ENCODE assay signal across 31 cellular contexts in genomic region chr11:69005183-69005630, GRCh38. TPM values are rescaled to one million over a fixed set of nuclear protein-coding genes. Genes with fewer than 3 reads are reported as not detected.
DNase-seq lines count a peak whose midpoint lies in the region; ATAC-seq and TF ChIP-seq lines count a peak whose summit lies in the region.
"Had no signal": no experiment of that assay in that cellular context is flagged by ENCODE, and none has a peak within 500 bp of the region (broad histone marks: within the 10 kb centered on the region; RNA-seq: fewer than 3 reads in every experiment).

No MANE protein-coding gene starts in this region.

- no peak overlapping the region for H3K4ac ChIP-seq in mesenchymal stem cell (ENCODE audit: low read depth in 1 of 2, low read length in 2 of 2)

- no peak for TF ChIP-seq EP300 in sigmoid colon (IDR thresholded peaks at IDR 0.05)

- no peak overlapping the region for H2AFZ ChIP-seq in mesenchymal stem cell (ENCODE audit: low read depth, low read length)

- peak overlapping the region; percentile 82 to 95 for H3K27ac ChIP-seq in ascending aorta
- H3K27ac ChIP-seq in mesenchymal stem cell (ENCODE audit: low read length, poor library complexity, severe bottlenecking): no peak overlapping the region
- H3K27ac ChIP-seq in sigmoid colon: peak overlapping the region; percentile 91 to 100 (median 98)
- H3K27ac ChIP-seq: HL-60, SK-N-MC had no signal

- WGBS in mesenchymal stem cell: 98% methylated on average over 27 of the region's 27 CpGs
- WGBS in sigmoid colon, 2 donors: 92 to 94% methylated on average over 27 of the region's 27 CpGs

- H3K23ac ChIP-seq in mesenchymal stem cell (ENCODE audit: low read length in 2 of 2): no peak overlapping the region

- peaks cover 3% of the 10 kb centered on the region for H3K79me1 ChIP-seq in mesenchymal stem cell (replicated peaks; ENCODE audit: low read length, poor library complexity, severe bottlenecking)

- H3K9me3 ChIP-seq in ascending aorta: no peaks in the 10 kb centered on the region
- H3K9me3 ChIP-seq in mesenchymal stem cell (ENCODE audit: control insufficient read depth, low read length): no peaks in the 10 kb centered on the region
- no peaks in the 10 kb centered on the region for H3K9me3 ChIP-seq in sigmoid colon
- H3K9me3 ChIP-seq: BE2C, HAP-1 had no signal

- TF ChIP-seq POLR2A in sigmoid colon (IDR thresholded peaks at IDR 0.05): no peak

- no peak overlapping the region for H3K4me3 ChIP-seq in ascending aorta
- H3K4me3 ChIP-seq in mesenchymal stem cell (ENCODE audit: insufficient read depth in 1 of 2, low read depth in 1 of 2, low read length in 2 of 2): no peak overlapping the region
- H3K4me3 ChIP-seq in sigmoid colon: no peak overlapping the region
- H3K4me3 ChIP-seq: HAP-1, SK-N-MC had no signal

- CTCF ChIA-PET in activated naive CD4-positive, alpha-beta T cell treated with anti-CD3 and anti-CD28 coated beads, Interleukin-2, amount 10 ng/mL, durations not matched to agents 7 days and 5 days (lab: Charles Lee): no interaction called here

- H3K36me3 ChIP-seq in ascending aorta (peaks cover 52 to 55% of the 10 kb centered on the region in 2 donors), mesenchymal stem cell (ENCODE audit: control insufficient read depth in 1 of 2, insufficient read depth in 2 of 2, low read depth in 1 of 2, low read length in 2 of 2) (peaks cover 35 to 51% of the 10 kb centered on the region in 2 experiments), sigmoid colon (peaks cover 26 to 56% (median 31%) of the 10 kb centered on the region in 4 donors)
- H3K36me3 ChIP-seq: BE2C, HAP-1 had no signal

- no peak overlapping the region for H2BK120ac ChIP-seq in mesenchymal stem cell (ENCODE audit: low read depth, low read length)

- H4K8ac ChIP-seq in mesenchymal stem cell (ENCODE audit: low read length): no peak overlapping the region

- H3K4me1 ChIP-seq in ascending aorta: peaks cover 37 to 70% of the 10 kb centered on the region in 2 donors
- H3K4me1 ChIP-seq in mesenchymal stem cell (ENCODE audit: control insufficient read depth, insufficient read depth, low read depth, low read length): peaks cover 28% of the 10 kb centered on the region
- peaks cover 0 to 99% (median 97%) of the 10 kb centered on the region in 4 donors for H3K4me1 ChIP-seq in sigmoid colon
- H3K4me1 ChIP-seq: HAP-1 had no signal

- no peak for TF ChIP-seq CTCF in CD14-positive monocyte (IDR thresholded peaks at IDR 0.05)
- no peak for TF ChIP-seq CTCF in ascending aorta (IDR thresholded peaks at IDR 0.05)
- TF ChIP-seq CTCF in sigmoid colon (IDR thresholded peaks at IDR 0.05): no peak

- H3K27ac Mint-ChIP-seq in CD14-positive monocyte: peak overlapping the region in 1 of 7 donors; percentile 30
- no peak overlapping the region for H3K27ac Mint-ChIP-seq in activated naive CD4-positive, alpha-beta T cell treated with anti-CD3 and anti-CD28 coated beads, Interleukin-2, amount 10 ng/mL, durations not matched to agents 7 days and 5 days
- H3K27ac Mint-ChIP-seq: activated naive CD4-positive, alpha-beta T cell treated with anti-CD3 and anti-CD28 coated beads for 36 hours; activated T-cell treated with anti-CD3 and anti-CD28 coated beads, Interleukin-2, amount 50 U/mL, for 24 hours; stimulated activated naive CD8-positive, alpha-beta T cell treated with anti-CD3 and anti-CD28 coated beads, Interleukin-15, Interleukin-2, amounts not matched to agents 100 ng/mL and 50 ng/mL, for 24 hours; T-helper 1 cell treated with Interleukin-12 subunit alpha and Interleukin-12 subunit beta and Interleukin-4 antibody, amounts not matched to agents 30 μg/mL and 1 μg/mL, for 36 hours had no signal

- intact Hi-C loops in CD14-positive monocyte (cut with micrococcal nuclease) (loop anchor here in 1 of 2 donors (10.0 kb wide), 1 partner anchor 80 kb away; no protein-coding TSS in a partner anchor), ascending aorta (cut with DNase I) (loop anchor here (10.0 kb wide), 1 partner anchor 290 kb away; the partner anchor contains the start of gene MYEOV), sigmoid colon (cut with DNase I) (no loop called here)

- H3K27me3 Mint-ChIP-seq in CD14-positive monocyte (ENCODE audit: low read depth in 3 of 3): peaks cover 15 to 40% (median 32%) of the 10 kb centered on the region in 3 donors
- H3K27me3 Mint-ChIP-seq in activated naive CD4-positive, alpha-beta T cell treated with anti-CD3 and anti-CD28 coated beads, Interleukin-2, amount 10 ng/mL, durations not matched to agents 7 days and 5 days: peaks cover 45% of the 10 kb centered on the region

- H3K4me3 Mint-ChIP-seq in CD14-positive monocyte: peak overlapping the region in 1 of 2 donors; percentile 52
- H3K4me3 Mint-ChIP-seq in activated naive CD4-positive, alpha-beta T cell treated with anti-CD3 and anti-CD28 coated beads, Interleukin-2, amount 10 ng/mL, durations not matched to agents 7 days and 5 days: no peak overlapping the region
- H3K4me3 Mint-ChIP-seq: activated naive CD4-positive, alpha-beta T cell treated with anti-CD3 and anti-CD28 coated beads for 36 hours; activated T-cell treated with anti-CD3 and anti-CD28 coated beads, Interleukin-2, amount 50 U/mL, for 24 hours; stimulated activated naive CD8-positive, alpha-beta T cell treated with anti-CD3 and anti-CD28 coated beads, Interleukin-15, Interleukin-2, amounts not matched to agents 100 ng/mL and 50 ng/mL, for 24 hours; T-helper 1 cell treated with Interleukin-12 subunit alpha and Interleukin-12 subunit beta and Interleukin-4 antibody, amounts not matched to agents 30 μg/mL and 1 μg/mL, for 36 hours had no signal

- no peak for ATAC-seq in HG03280 (IDR thresholded peaks at IDR 0.05; ENCODE audit: unreplicated experiment)
- ATAC-seq: right cardiac atrium had no signal

- peaks cover 23% of the 10 kb centered on the region for H3K4me1 Mint-ChIP-seq in CD14-positive monocyte
- H3K4me1 Mint-ChIP-seq in activated naive CD4-positive, alpha-beta T cell treated with anti-CD3 and anti-CD28 coated beads, Interleukin-2, amount 10 ng/mL, durations not matched to agents 7 days and 5 days: no peaks in the 10 kb centered on the region

- H2BK5ac ChIP-seq in mesenchymal stem cell (ENCODE audit: low read depth, low read length, poor library complexity, severe bottlenecking): no peak overlapping the region

- no peaks in the 10 kb centered on the region for H3K36me3 Mint-ChIP-seq in CD14-positive monocyte
- no peaks in the 10 kb centered on the region for H3K36me3 Mint-ChIP-seq in activated naive CD4-positive, alpha-beta T cell treated with anti-CD3 and anti-CD28 coated beads, Interleukin-2, amount 10 ng/mL, durations not matched to agents 7 days and 5 days

- H2BK12ac ChIP-seq in mesenchymal stem cell (ENCODE audit: low read length in 2 of 2): no peak overlapping the region

- H2AK5ac ChIP-seq in mesenchymal stem cell (ENCODE audit: low read length, severe bottlenecking): no peak overlapping the region

- H4K91ac ChIP-seq in mesenchymal stem cell (ENCODE audit: low read length): peak overlapping the region; percentile 62

- no peak overlapping the region for H3K14ac ChIP-seq in mesenchymal stem cell (ENCODE audit: low read length in 2 of 2)

- peaks cover 0 to 2% (median 0%) of the 10 kb centered on the region in 7 donors for H3K9me3 Mint-ChIP-seq in CD14-positive monocyte
- no peaks in the 10 kb centered on the region for H3K9me3 Mint-ChIP-seq in activated naive CD4-positive, alpha-beta T cell treated with anti-CD3 and anti-CD28 coated beads, Interleukin-2, amount 10 ng/mL, durations not matched to agents 7 days and 5 days
- H3K9me3 Mint-ChIP-seq: activated naive CD4-positive, alpha-beta T cell treated with anti-CD3 and anti-CD28 coated beads for 36 hours; activated T-cell treated with anti-CD3 and anti-CD28 coated beads, Interleukin-2, amount 50 U/mL, for 24 hours; stimulated activated naive CD8-positive, alpha-beta T cell treated with anti-CD3 and anti-CD28 coated beads, Interleukin-15, Interleukin-2, amounts not matched to agents 100 ng/mL and 50 ng/mL, for 24 hours; T-helper 1 cell treated with Interleukin-12 subunit alpha and Interleukin-12 subunit beta and Interleukin-4 antibody, amounts not matched to agents 30 μg/mL and 1 μg/mL, for 36 hours had no signal

- no peak overlapping the region for H3K18ac ChIP-seq in mesenchymal stem cell (ENCODE audit: low read depth in 1 of 2, low read length in 2 of 2)

- H3K4me2 ChIP-seq in mesenchymal stem cell (ENCODE audit: low read length, poor library complexity, severe bottlenecking): no peak overlapping the region

- DNase-seq in CD14-positive monocyte (ENCODE audit: low spot score) (peak; percentile 37), ascending aorta (ENCODE audit: low spot score in 2 of 2) (peak in 1 of 2 donors; percentile 62), mesenchymal stem cell (no peak), sigmoid colon (peak; percentile 76), NCI-H748 (lab: John Stamatoyannopoulos, UW; ENCODE audit: unreplicated experiment) (no peak), DMS79 (lab: John Stamatoyannopoulos, UW) (no peak)
- DNase-seq in activated naive CD4-positive, alpha-beta T cell treated with anti-CD3 and anti-CD28 coated beads, Interleukin-2, amount 10 ng/mL, durations not matched to agents 7 days and 5 days: no peak
- DNase-seq: activated naive CD4-positive, alpha-beta T cell treated with anti-CD3 and anti-CD28 coated beads for 36 hours; activated T-cell treated with anti-CD3 and anti-CD28 coated beads, Interleukin-2, amount 50 U/mL, for 24 hours; BE2C; Calu3; central memory CD4-positive, alpha-beta T cell; EL; kidney glomerular epithelial cell; mammary epithelial cell; NCI-H1048; NCI-H1930; NCI-H774; occipital lobe; RPMI8226; trophoblast cell had no signal

- no peak overlapping the region for H2BK15ac ChIP-seq in mesenchymal stem cell (ENCODE audit: low read depth, poor library complexity, severe bottlenecking)

- H3K27me3 ChIP-seq in ascending aorta: no peaks in the 10 kb centered on the region
- H3K27me3 ChIP-seq in mesenchymal stem cell (ENCODE audit: control insufficient read depth in 1 of 2, insufficient read depth in 1 of 2, low read length in 2 of 2): no peaks in the 10 kb centered on the region
- H3K27me3 ChIP-seq in sigmoid colon: no peaks in the 10 kb centered on the region
- H3K27me3 ChIP-seq: BE2C had no signal

- H3K9ac ChIP-seq in mesenchymal stem cell (ENCODE audit: low read length): no peak overlapping the region

RNA-seq across cellular contexts. Expression of gene MRGPRF, which starts 7.8 kb away (rescaled TPM):
- polyA plus RNA-seq in CD14-positive monocyte (under 1 TPM in 1 of 2 donors, not detected in 1; 0.22 TPM), sigmoid colon (10 to 100 TPM in 1 of 3 donors, 1 to 10 TPM in 2; 1.8 to 18.7 (median 4.2) TPM)
- total RNA-seq in ascending aorta (209 TPM), sigmoid colon (100 to 1,000 TPM; 118 to 263 (median 138) TPM)
- 28.0 TPM for polyA plus RNA-seq in mesenchymal stem cell (2013, experiment 1 of 2)
- polyA plus RNA-seq in mesenchymal stem cell (2013, experiment 2 of 2): 29.6 TPM
- total RNA-seq: activated naive CD4-positive, alpha-beta T cell treated with anti-CD3 and anti-CD28 coated beads for 36 hours; endothelial cell of umbilical vein; myocyte had no signal
- polyA plus RNA-seq: endothelial cell of umbilical vein had no signal

RNA-seq across cellular contexts. Expression of gene MRGPRD, which starts 24.4 kb away (rescaled TPM):
- polyA plus RNA-seq in CD14-positive monocyte: not detected
- total RNA-seq in ascending aorta: not detected
- not detected for polyA plus RNA-seq in mesenchymal stem cell (2013, experiment 1 of 2)
- not detected for polyA plus RNA-seq in mesenchymal stem cell (2013, experiment 2 of 2)
- total RNA-seq in sigmoid colon: 1 to 10 TPM in 3 of 4 donors, not detected in 1; 1.9 to 2.2 (median 2.1) TPM
- not detected for polyA plus RNA-seq in sigmoid colon
- total RNA-seq: activated naive CD4-positive, alpha-beta T cell treated with anti-CD3 and anti-CD28 coated beads for 36 hours; Calu3; dermis microvascular lymphatic vessel endothelial cell; endothelial cell of umbilical vein; mammary epithelial cell; myocyte; occipital lobe; right cardiac atrium had no signal
- polyA plus RNA-seq: endothelial cell of umbilical vein, mammary epithelial cell, right cardiac atrium had no signal

RNA-seq across cellular contexts. Expression of gene TPCN2, which starts 43.5 kb away (rescaled TPM):
- polyA plus RNA-seq in CD14-positive monocyte (10 to 100 TPM; 29.3 to 31.5 TPM), sigmoid colon (10 to 100 TPM in 1 of 3 donors, 1 to 10 TPM in 2; 1.6 to 14.4 (median 1.8) TPM)
- total RNA-seq in ascending aorta (24.9 TPM), sigmoid colon (10 to 100 TPM; 17.5 to 43.5 (median 25.3) TPM)
- 4.9 TPM for polyA plus RNA-seq in mesenchymal stem cell (2013, experiment 1 of 2)
- 4.7 TPM for polyA plus RNA-seq in mesenchymal stem cell (2013, experiment 2 of 2)

Comparison
In these comparisons a context has a peak if more than half of its experiments do, and no peak if none do; other contexts are left out.
1. DNase-seq: peak in CD14-positive monocyte (single experiment) and sigmoid colon (single experiment); none in mesenchymal stem cell (single experiment), NCI-H748 (single experiment), activated naive CD4-positive, alpha-beta T cell treated with anti-CD3 and anti-CD28 coated beads, Interleukin-2, amount 10 ng/mL, durations not matched to agents 7 days and 5 days (single experiment) and DMS79 (single experiment).